Comparison of ENCODE assay signal across 6 cellular contexts in genomic region chr1:46341222-46342083, GRCh38. TPM values are rescaled to one million over a fixed set of nuclear protein-coding genes. Genes with fewer than 3 reads are reported as not detected.
A peak's percentile ranks its signal among the peaks of the same experiment; 100 is the strongest.
DNase-seq lines count a peak whose midpoint lies in the region; ATAC-seq and TF ChIP-seq lines count a peak whose summit lies in the region.

No MANE protein-coding gene starts in this region.

- H3K4me3 Mint-ChIP-seq in activated CD4-positive, alpha-beta memory T cell treated with anti-CD3 and anti-CD28 coated beads, Interleukin-2, amount 10 ng/mL, durations not matched to agents 7 days and 5 days: peak overlapping the region; percentile 98

- H3K9me3 Mint-ChIP-seq in activated CD4-positive, alpha-beta memory T cell treated with anti-CD3 and anti-CD28 coated beads, Interleukin-2, amount 10 ng/mL, durations not matched to agents 7 days and 5 days: no peaks in the 10 kb centered on the region

- H3K27ac Mint-ChIP-seq in activated CD4-positive, alpha-beta memory T cell treated with anti-CD3 and anti-CD28 coated beads, Interleukin-2, amount 10 ng/mL, durations not matched to agents 7 days and 5 days: peak overlapping the region; percentile 95

- H3K4me3 ChIP-seq in AG04450 (ENCODE audit: low read depth, low read length): peak overlapping the region; percentile 88

- no peak for TF ChIP-seq CTCF in AG04450 (IDR thresholded peaks at IDR 0.05; ENCODE audit: low read depth, low read length)

- no peak for ATAC-seq in left lobe of liver

- peaks cover 40% of the 10 kb centered on the region for H3K4me1 Mint-ChIP-seq in activated CD4-positive, alpha-beta memory T cell treated with anti-CD3 and anti-CD28 coated beads, Interleukin-2, amount 10 ng/mL, durations not matched to agents 7 days and 5 days

- H3K27ac ChIP-seq in AG04450 (ENCODE audit: low read depth, low read length): peak overlapping the region; percentile 98

- H3K9me3 ChIP-seq in AG04450 (ENCODE audit: control insufficient read depth, insufficient read depth, low read length): no peaks in the 10 kb centered on the region

- no peaks in the 10 kb centered on the region for H3K27me3 ChIP-seq in AG04450 (ENCODE audit: control insufficient read depth, insufficient read depth, low read length)

- DNase-seq in AG04450 (ENCODE audit: low read depth, low spot score): no peak
- no peak for DNase-seq in activated CD4-positive, alpha-beta memory T cell treated with anti-CD3 and anti-CD28 coated beads, Interleukin-2, amount 10 ng/mL, durations not matched to agents 7 days and 5 days
- peak; percentile 54 for DNase-seq in left lobe of liver (ENCODE audit: low spot score)
- no peak for DNase-seq in stimulated activated CD8-positive, alpha-beta memory T cell treated with anti-CD3 and anti-CD28 coated beads, Interleukin-4, amount 100 ng/mL, for 48 hours
- no peak for DNase-seq in NOMO-1 treated with DMSO at 0.1 percent for 48 hours (lab: John Stamatoyannopoulos, UW; ENCODE audit: unreplicated experiment)
- DNase-seq in stimulated activated CD4-positive, alpha-beta T cell treated with anti-CD3 and anti-CD28 coated beads, Interleukin-2, amount 100 ng/mL, for 48 hours: no peak

- POLR2A ChIA-PET in AG04450 (lab: Yijun Ruan, JAX): interaction anchor here (0.6 to 2.1 kb wide), 2 partner anchors 38 to 58 kb away, joined by 3 to 17 read pairs; partner anchors contain the start of genes LRRC41 and UQCRH
- POLR2A ChIA-PET in activated CD4-positive, alpha-beta memory T cell treated with anti-CD3 and anti-CD28 coated beads, Interleukin-2, amount 10 ng/mL, durations not matched to agents 7 days and 5 days (lab: Charles Lee): interaction anchor here (0.7 to 3.9 kb wide), 7 partner anchors 22 to 97 kb away, joined by 3 to 41 read pairs (median 4); partner anchors contain the start of genes LRRC41, RAD54L and UQCRH

- no peaks in the 10 kb centered on the region for H3K27me3 Mint-ChIP-seq in activated CD4-positive, alpha-beta memory T cell treated with anti-CD3 and anti-CD28 coated beads, Interleukin-2, amount 10 ng/mL, durations not matched to agents 7 days and 5 days

- peaks cover 25% of the 10 kb centered on the region for H3K36me3 Mint-ChIP-seq in activated CD4-positive, alpha-beta memory T cell treated with anti-CD3 and anti-CD28 coated beads, Interleukin-2, amount 10 ng/mL, durations not matched to agents 7 days and 5 days (ENCODE audit: low read depth)

- CTCF ChIA-PET in AG04450 (lab: Charles Lee): interaction anchor here (0.6 to 1.7 kb wide), 6 partner anchors 8 to 38 kb away, joined by 3 to 12 read pairs (median 5); partner anchors contain the start of genes LRRC41 and UQCRH
- CTCF ChIA-PET in activated CD4-positive, alpha-beta memory T cell treated with anti-CD3 and anti-CD28 coated beads, Interleukin-2, amount 10 ng/mL, durations not matched to agents 7 days and 5 days (lab: Charles Lee): interaction anchor here (0.7 to 3.0 kb wide), 10 partner anchors 9 to 97 kb away, joined by 3 to 17 read pairs (median 4); partner anchors contain the start of genes LRRC41, RAD54L and UQCRH

RNA-seq across cellular contexts. Expression of gene NSUN4, which starts 0.8 kb away (rescaled TPM):
- polyA plus RNA-seq in AG04450 (2011; rRNA removed): 18.4 and 21.4 TPM in 2 replicates
- 34.8 and 44.3 TPM in 2 replicates for polyA minus RNA-seq in AG04450 (2011; rRNA and poly(A)+ RNA removed)
- 10 to 100 TPM; 21.0 to 21.4 TPM for total RNA-seq in activated CD4-positive, alpha-beta memory T cell treated with anti-CD3 and anti-CD28 coated beads, Interleukin-2, amount 10 ng/mL, durations not matched to agents 7 days and 5 days
- total RNA-seq in left lobe of liver: 9.3 TPM

RNA-seq across cellular contexts. Expression of gene UQCRH, which starts 38.0 kb away (rescaled TPM):
- 611 and 757 TPM in 2 replicates for polyA plus RNA-seq in AG04450 (2011; rRNA removed)
- 86.6 and 116 TPM in 2 replicates for polyA minus RNA-seq in AG04450 (2011; rRNA and poly(A)+ RNA removed)
- total RNA-seq in activated CD4-positive, alpha-beta memory T cell treated with anti-CD3 and anti-CD28 coated beads, Interleukin-2, amount 10 ng/mL, durations not matched to agents 7 days and 5 days: 100 to 1,000 TPM; 266 to 274 TPM
- 68.7 TPM for total RNA-seq in left lobe of liver

RNA-seq across cellular contexts. Expression of gene LRRC41, which starts 38.0 kb away (rescaled TPM):
- 66.3 and 80.2 TPM in 2 replicates for polyA plus RNA-seq in AG04450 (2011; rRNA removed)
- 84.9 and 115 TPM in 2 replicates for polyA minus RNA-seq in AG04450 (2011; rRNA and poly(A)+ RNA removed)
- 10 to 100 TPM; 40.3 to 41.7 TPM for total RNA-seq in activated CD4-positive, alpha-beta memory T cell treated with anti-CD3 and anti-CD28 coated beads, Interleukin-2, amount 10 ng/mL, durations not matched to agents 7 days and 5 days
- 23.1 TPM for total RNA-seq in left lobe of liver

RNA-seq across cellular contexts. Expression of gene FAAH, which starts 52.7 kb away (rescaled TPM):
- 0.06 and 0.21 TPM in 2 replicates for polyA plus RNA-seq in AG04450 (2011; rRNA removed)
- 0.26 TPM in 1 of 2 replicates, not detected in the other for polyA minus RNA-seq in AG04450 (2011; rRNA and poly(A)+ RNA removed)
- 1 to 10 TPM; 4.0 to 4.3 TPM for total RNA-seq in activated CD4-positive, alpha-beta memory T cell treated with anti-CD3 and anti-CD28 coated beads, Interleukin-2, amount 10 ng/mL, durations not matched to agents 7 days and 5 days
- 38.9 TPM for total RNA-seq in left lobe of liver
